ENCODE assay signal across 1 cellular context in the genomic region with DNA sequence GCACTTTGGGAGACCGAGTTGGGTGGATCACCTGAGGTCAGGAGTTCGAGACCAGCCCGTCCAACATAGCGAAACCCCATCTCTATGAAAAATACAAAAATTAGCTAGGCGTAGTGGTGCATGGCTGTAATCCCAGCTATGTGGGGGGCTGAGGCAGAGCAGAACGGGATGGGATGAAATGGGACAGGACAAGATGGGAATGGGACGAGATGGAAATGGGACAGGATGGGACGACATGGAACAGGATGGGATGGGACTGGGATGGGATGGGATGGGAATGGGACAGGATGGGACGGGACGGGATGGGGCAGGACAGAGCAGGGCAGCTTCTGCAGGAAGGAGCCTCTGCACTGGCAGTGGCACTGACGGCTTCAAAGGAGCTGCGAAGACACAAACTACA.
A peak's percentile ranks its signal among the peaks of the same experiment; 100 is the strongest.
TF ChIP-seq lines count a peak whose summit lies in the region.

No MANE protein-coding gene starts in this region.

TF ChIP-seq in HEK293, 187 proteins besides CTCF, POLR2A, EP300 and RAD21 (continued from another document):
- no peak for TF ChIP-seq ZNF362 (tag by site-specific recombination; IDR thresholded peaks at IDR 0.05)
- TF ChIP-seq, protein P1, sequence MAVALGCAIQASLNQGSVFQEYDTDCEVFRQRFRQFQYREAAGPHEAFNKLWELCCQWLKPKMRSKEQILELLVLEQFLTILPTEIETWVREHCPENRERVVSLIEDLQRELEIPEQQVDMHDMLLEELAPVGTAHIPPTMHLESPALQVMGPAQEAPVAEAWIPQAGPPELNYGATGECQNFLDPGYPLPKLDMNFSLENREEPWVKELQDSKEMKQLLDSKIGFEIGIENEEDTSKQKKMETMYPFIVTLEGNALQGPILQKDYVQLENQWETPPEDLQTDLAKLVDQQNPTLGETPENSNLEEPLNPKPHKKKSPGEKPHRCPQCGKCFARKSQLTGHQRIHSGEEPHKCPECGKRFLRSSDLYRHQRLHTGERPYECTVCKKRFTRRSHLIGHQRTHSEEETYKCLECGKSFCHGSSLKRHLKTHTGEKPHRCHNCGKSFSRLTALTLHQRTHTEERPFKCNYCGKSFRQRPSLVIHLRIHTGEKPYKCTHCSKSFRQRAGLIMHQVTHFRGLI (tag by site-specific recombination; IDR thresholded peaks at IDR 0.05): no peak
- TF ChIP-seq, protein P2, sequence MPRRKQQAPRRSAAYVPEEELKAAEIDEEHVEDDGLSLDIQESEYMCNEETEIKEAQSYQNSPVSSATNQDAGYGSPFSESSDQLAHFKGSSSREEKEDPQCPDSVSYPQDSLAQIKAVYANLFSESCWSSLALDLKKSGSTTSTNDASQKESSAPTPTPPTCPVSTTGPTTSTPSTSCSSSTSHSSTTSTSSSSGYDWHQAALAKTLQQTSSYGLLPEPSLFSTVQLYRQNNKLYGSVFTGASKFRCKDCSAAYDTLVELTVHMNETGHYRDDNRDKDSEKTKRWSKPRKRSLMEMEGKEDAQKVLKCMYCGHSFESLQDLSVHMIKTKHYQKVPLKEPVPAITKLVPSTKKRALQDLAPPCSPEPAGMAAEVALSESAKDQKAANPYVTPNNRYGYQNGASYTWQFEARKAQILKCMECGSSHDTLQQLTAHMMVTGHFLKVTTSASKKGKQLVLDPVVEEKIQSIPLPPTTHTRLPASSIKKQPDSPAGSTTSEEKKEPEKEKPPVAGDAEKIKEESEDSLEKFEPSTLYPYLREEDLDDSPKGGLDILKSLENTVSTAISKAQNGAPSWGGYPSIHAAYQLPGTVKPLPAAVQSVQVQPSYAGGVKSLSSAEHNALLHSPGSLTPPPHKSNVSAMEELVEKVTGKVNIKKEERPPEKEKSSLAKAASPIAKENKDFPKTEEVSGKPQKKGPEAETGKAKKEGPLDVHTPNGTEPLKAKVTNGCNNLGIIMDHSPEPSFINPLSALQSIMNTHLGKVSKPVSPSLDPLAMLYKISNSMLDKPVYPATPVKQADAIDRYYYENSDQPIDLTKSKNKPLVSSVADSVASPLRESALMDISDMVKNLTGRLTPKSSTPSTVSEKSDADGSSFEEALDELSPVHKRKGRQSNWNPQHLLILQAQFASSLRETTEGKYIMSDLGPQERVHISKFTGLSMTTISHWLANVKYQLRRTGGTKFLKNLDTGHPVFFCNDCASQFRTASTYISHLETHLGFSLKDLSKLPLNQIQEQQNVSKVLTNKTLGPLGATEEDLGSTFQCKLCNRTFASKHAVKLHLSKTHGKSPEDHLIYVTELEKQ (tag by site-specific recombination; IDR thresholded peaks at IDR 0.05; ENCODE audit: borderline replicate concordance): no peak
- TF ChIP-seq, protein P3, sequence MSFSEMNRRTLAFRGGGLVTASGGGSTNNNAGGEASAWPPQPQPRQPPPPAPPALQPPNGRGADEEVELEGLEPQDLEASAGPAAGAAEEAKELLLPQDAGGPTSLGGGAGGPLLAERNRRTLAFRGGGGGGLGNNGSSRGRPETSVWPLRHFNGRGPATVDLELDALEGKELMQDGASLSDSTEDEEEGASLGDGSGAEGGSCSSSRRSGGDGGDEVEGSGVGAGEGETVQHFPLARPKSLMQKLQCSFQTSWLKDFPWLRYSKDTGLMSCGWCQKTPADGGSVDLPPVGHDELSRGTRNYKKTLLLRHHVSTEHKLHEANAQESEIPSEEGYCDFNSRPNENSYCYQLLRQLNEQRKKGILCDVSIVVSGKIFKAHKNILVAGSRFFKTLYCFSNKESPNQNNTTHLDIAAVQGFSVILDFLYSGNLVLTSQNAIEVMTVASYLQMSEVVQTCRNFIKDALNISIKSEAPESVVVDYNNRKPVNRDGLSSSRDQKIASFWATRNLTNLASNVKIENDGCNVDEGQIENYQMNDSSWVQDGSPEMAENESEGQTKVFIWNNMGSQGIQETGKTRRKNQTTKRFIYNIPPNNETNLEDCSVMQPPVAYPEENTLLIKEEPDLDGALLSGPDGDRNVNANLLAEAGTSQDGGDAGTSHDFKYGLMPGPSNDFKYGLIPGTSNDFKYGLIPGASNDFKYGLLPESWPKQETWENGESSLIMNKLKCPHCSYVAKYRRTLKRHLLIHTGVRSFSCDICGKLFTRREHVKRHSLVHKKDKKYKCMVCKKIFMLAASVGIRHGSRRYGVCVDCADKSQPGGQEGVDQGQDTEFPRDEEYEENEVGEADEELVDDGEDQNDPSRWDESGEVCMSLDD (tag by site-specific recombination; IDR thresholded peaks at IDR 0.05): no peak
- 0 out of 2 replicates have a peak, but pooled peaks have one; percentile 52 for TF ChIP-seq PRDM2 (tag by site-specific recombination; IDR thresholded peaks at IDR 0.05; ENCODE audit: borderline replicate concordance)
- no peak for TF ChIP-seq ZNF830 (tag by site-specific recombination; IDR thresholded peaks at IDR 0.05; ENCODE audit: low read depth)
- TF ChIP-seq IKZF3 (tag by site-specific recombination; IDR thresholded peaks at IDR 0.05): peak; percentile 81
- TF ChIP-seq, protein P4, sequence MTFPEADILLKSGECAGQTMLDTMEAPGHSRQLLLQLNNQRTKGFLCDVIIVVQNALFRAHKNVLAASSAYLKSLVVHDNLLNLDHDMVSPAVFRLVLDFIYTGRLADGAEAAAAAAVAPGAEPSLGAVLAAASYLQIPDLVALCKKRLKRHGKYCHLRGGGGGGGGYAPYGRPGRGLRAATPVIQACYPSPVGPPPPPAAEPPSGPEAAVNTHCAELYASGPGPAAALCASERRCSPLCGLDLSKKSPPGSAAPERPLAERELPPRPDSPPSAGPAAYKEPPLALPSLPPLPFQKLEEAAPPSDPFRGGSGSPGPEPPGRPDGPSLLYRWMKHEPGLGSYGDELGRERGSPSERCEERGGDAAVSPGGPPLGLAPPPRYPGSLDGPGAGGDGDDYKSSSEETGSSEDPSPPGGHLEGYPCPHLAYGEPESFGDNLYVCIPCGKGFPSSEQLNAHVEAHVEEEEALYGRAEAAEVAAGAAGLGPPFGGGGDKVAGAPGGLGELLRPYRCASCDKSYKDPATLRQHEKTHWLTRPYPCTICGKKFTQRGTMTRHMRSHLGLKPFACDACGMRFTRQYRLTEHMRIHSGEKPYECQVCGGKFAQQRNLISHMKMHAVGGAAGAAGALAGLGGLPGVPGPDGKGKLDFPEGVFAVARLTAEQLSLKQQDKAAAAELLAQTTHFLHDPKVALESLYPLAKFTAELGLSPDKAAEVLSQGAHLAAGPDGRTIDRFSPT (tag by site-specific recombination; IDR thresholded peaks at IDR 0.05): no peak
